ENCODE assay signal across 9 cellular contexts in genomic region chr18:47187721-47188120, GRCh38.
"Had no signal": no experiment of that assay in that cellular context is flagged by ENCODE, and none has a peak within 500 bp of the region (broad histone marks: within the 10 kb centered on the region; RNA-seq: fewer than 3 reads in every experiment).

No MANE protein-coding gene starts in this region.

- H3K9ac ChIP-seq: GM23248 had no signal

- DNase-seq: GM23248, GOT3, H7, HFFc6, IMR-90, KBM-7 had no signal

- H3K27ac ChIP-seq: GM23248, HL-60 had no signal

- H3K4me3 ChIP-seq: GM23248, HAP-1 had no signal

- ATAC-seq: HCT116 had no signal

- H3K36me3 ChIP-seq: HAP-1 had no signal

- H2AFZ ChIP-seq: GM23248 had no signal

- H3K4me1 ChIP-seq: HAP-1 had no signal
